ENCODE assay signal across 10 cellular contexts in the genomic region with DNA sequence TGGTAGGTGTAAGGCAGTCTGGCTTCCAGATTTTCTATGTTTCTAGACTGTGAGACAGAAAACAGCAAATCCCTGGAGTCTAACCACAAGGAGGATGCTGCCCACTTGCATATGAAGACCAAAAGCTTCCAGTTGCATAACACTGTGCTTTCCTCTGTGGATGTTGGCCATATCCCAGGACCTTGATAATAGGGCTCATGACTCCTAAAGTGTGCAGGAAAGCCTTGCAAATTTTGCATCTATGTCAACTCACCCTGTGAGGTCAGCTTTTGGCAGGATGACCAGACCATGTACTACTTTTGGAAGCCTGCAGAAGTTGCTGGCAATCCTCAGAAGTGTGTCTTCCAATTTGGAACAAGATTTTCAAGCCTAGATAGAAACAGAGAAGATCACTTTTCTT.
DNase-seq lines count a peak whose midpoint lies in the region; ATAC-seq and TF ChIP-seq lines count a peak whose summit lies in the region.
"Had no signal": no experiment of that assay in that cellular context is flagged by ENCODE, and none has a peak within 500 bp of the region (broad histone marks: within the 10 kb centered on the region; RNA-seq: fewer than 3 reads in every experiment).

No MANE protein-coding gene starts in this region.

- H3K4me1 ChIP-seq in left ventricle myocardium inferior (peaks cover 5% of the 10 kb centered on the region), sigmoid colon (peaks cover 0 to 14% (median 10%) of the 10 kb centered on the region in 4 donors), esophagus squamous epithelium (peaks cover 0 to 12% (median 4%) of the 10 kb centered on the region in 3 donors)

- TF ChIP-seq POLR2A in sigmoid colon (IDR thresholded peaks at IDR 0.05) (no peak), esophagus squamous epithelium (IDR thresholded peaks at IDR 0.05) (no peak)

- no peak for TF ChIP-seq EP300 in sigmoid colon (IDR thresholded peaks at IDR 0.05)

- no peak for ATAC-seq in HG02588 (IDR thresholded peaks at IDR 0.05; ENCODE audit: unreplicated experiment)

- H3K36me3 ChIP-seq in left ventricle myocardium inferior: no peaks in the 10 kb centered on the region
- no peaks in the 10 kb centered on the region for H3K36me3 ChIP-seq in sigmoid colon
- H3K36me3 ChIP-seq in esophagus squamous epithelium: no peaks in the 10 kb centered on the region

- no peak overlapping the region for H3K4me3 ChIP-seq in left ventricle myocardium inferior
- H3K4me3 ChIP-seq in sigmoid colon: no peak overlapping the region
- no peak overlapping the region for H3K4me3 ChIP-seq in esophagus squamous epithelium

- DNase-seq in ELR (ENCODE audit: low read depth) (peak; percentile 65), anterior cingulate cortex (lab: John Stamatoyannopoulos, UW) (peak in 30 of 58 donors; percentile 2 to 73 (median 18)), left ventricle myocardium inferior (peak; percentile 51), sigmoid colon (peak; percentile 80), esophagus squamous epithelium (lab: John Stamatoyannopoulos, UW) (no peak), T-helper 9 cell (no peak)
- no peak for DNase-seq in activated CD8-positive, alpha-beta memory T cell treated with anti-CD3 and anti-CD28 coated beads, Interleukin-2, amount 50 U/mL, for 48 hours
- DNase-seq: activated naive CD4-positive, alpha-beta T cell treated with anti-CD3 and anti-CD28 coated beads, Interleukin-2, amount 10 ng/mL, durations not matched to agents 7 days and 5 days; NCI-H82 had no signal

- intact Hi-C loops in left ventricle myocardium inferior (cut with micrococcal nuclease) (no loop called here), sigmoid colon (cut with DNase I) (no loop called here), esophagus squamous epithelium (cut with DNase I) (no loop called here)

- no peaks in the 10 kb centered on the region for H3K27me3 ChIP-seq in left ventricle myocardium inferior (ENCODE audit: low read depth)
- H3K27me3 ChIP-seq in sigmoid colon: no peaks in the 10 kb centered on the region
- no peaks in the 10 kb centered on the region for H3K27me3 ChIP-seq in esophagus squamous epithelium

- H3K9me3 ChIP-seq in left ventricle myocardium inferior (replicated peaks): no peaks in the 10 kb centered on the region
- peaks cover 0 to under 1% (median 0%) of the 10 kb centered on the region in 4 donors for H3K9me3 ChIP-seq in sigmoid colon
- H3K9me3 ChIP-seq in esophagus squamous epithelium: peaks cover 0 to 12% (median 0%) of the 10 kb centered on the region in 3 donors

- H3K27ac ChIP-seq in left ventricle myocardium inferior (replicated peaks) (no peak overlapping the region), sigmoid colon (no peak overlapping the region), esophagus squamous epithelium (no peak overlapping the region)

- TF ChIP-seq CTCF in left ventricle myocardium inferior (IDR thresholded peaks at IDR 0.05; ENCODE audit: borderline replicate concordance): no peak
- no peak for TF ChIP-seq CTCF in sigmoid colon (IDR thresholded peaks at IDR 0.05)
- TF ChIP-seq CTCF in esophagus squamous epithelium (IDR thresholded peaks at IDR 0.05): no peak

Comparison
In these comparisons a context has a peak if more than half of its experiments do, and no peak if none do; other contexts are left out.
1. DNase-seq: peak in ELR (single experiment), anterior cingulate cortex (30 of 58), left ventricle myocardium inferior (single experiment) and sigmoid colon (single experiment); none in esophagus squamous epithelium (single experiment), T-helper 9 cell (single experiment) and activated CD8-positive, alpha-beta memory T cell treated with anti-CD3 and anti-CD28 coated beads, Interleukin-2, amount 50 U/mL, for 48 hours (single experiment).